Comparison of ENCODE assay signal across 10 cellular contexts in the genomic region with DNA sequence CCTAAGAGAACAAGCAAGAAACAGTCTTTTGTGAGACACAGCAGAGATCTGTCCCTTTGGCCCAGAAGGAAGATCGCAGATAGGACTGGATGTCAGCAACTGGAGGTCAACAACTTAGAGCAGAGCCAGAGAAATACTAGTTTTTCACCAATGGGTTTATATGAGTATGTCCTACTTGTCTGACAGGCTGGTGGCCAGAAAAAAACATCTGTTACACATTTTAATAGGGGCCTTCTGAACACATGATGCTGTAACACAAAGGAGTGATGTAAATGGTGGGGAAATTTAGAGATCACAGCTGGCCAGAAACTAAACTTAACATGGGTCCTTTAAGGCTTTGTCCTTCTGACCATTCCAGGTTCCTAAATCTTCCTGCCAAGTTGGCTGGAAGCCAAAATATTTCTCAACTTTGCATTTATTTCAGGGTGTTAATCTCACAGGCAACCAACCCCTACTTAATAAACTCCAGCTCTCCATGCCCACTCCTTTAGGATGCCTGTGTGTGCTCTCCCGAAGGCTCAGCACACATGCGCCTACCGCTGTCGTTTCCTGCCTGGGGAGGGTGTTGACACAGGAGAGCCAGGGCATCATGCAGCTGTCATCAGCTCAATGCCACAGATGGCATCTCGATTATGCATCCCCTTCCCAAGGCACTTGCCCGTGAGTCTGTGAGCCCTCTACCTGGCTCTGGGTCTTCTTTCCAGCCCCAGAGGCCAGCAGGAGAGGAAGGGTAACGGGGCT.
DNase-seq lines count a peak whose midpoint lies in the region; ATAC-seq and TF ChIP-seq lines count a peak whose summit lies in the region.
"Had no signal": no experiment of that assay in that cellular context is flagged by ENCODE, and none has a peak within 500 bp of the region (broad histone marks: within the 10 kb centered on the region; RNA-seq: fewer than 3 reads in every experiment).

No MANE protein-coding gene starts in this region.

- H4K20me1 ChIP-seq in fibroblast of lung (ENCODE audit: control insufficient read depth, extremely low read depth, insufficient read depth, low read length) = no peaks in the 10 kb centered on the region
- no peaks in the 10 kb centered on the region for H4K20me1 ChIP-seq in neural progenitor cell (ENCODE audit: low read depth)

- intact Hi-C loops in dorsolateral prefrontal cortex (cut with DNase I) = no loop called here

- H3K4me3 ChIP-seq in BE2C (ENCODE audit: low read depth, low read length) (no peak overlapping the region), fibroblast of lung (replicated peaks in 1 of 4; ENCODE audit: control extremely low read depth in 1 of 4, insufficient read depth in 1 of 4, low read depth in 3 of 4, low read length in 4 of 4) (no peak overlapping the region), neural progenitor cell (no peak overlapping the region), dorsolateral prefrontal cortex (no peak overlapping the region)

- H3K9me3 ChIP-seq in BE2C (no peaks in the 10 kb centered on the region), fibroblast of lung (ENCODE audit: control insufficient read depth, insufficient read depth, low read depth, low read length) (no peaks in the 10 kb centered on the region), neural progenitor cell (ENCODE audit: low read depth) (no peaks in the 10 kb centered on the region)

- H3K4me1 ChIP-seq in BE2C = peaks cover 3% of the 10 kb centered on the region; the same call in 1 of the 2 replicates
- peaks cover 5% of the 10 kb centered on the region for H3K4me1 ChIP-seq in fibroblast of lung (ENCODE audit: control insufficient read depth, extremely low read depth, insufficient read depth, low read length)
- peaks cover 20% of the 10 kb centered on the region for H3K4me1 ChIP-seq in neural progenitor cell

- peaks cover 14% of the 10 kb centered on the region for H3F3A ChIP-seq in neural progenitor cell (ENCODE audit: low read depth)

- H3K27ac ChIP-seq in fibroblast of lung (ENCODE audit: insufficient read depth, low read length) (no peak overlapping the region), neural progenitor cell (no peak overlapping the region), dorsolateral prefrontal cortex (no peak overlapping the region)

- H3K27me3 ChIP-seq in BE2C (no peaks in the 10 kb centered on the region), fibroblast of lung (ENCODE audit: control insufficient read depth, insufficient read depth, low read length) (no peaks in the 10 kb centered on the region), neural progenitor cell (no peaks in the 10 kb centered on the region), dorsolateral prefrontal cortex (peaks cover 0 to 28% (median 0%) of the 10 kb centered on the region in 45 donors)

- peaks cover 3% of the 10 kb centered on the region for H3K27me3 Mint-ChIP-seq in neural progenitor cell (ENCODE audit: insufficient read depth, low read depth)
- H3K27me3 Mint-ChIP-seq: central memory CD8-positive, alpha-beta T cell; IgD-negative memory B cell had no signal

- DNase-seq in BE2C (peak; percentile 8), NCI-H510A (lab: John Stamatoyannopoulos, UW) (peak; percentile 28), fibroblast of lung (ENCODE audit: low read depth in 2 of 2) (peak; percentile 53 to 95), neural progenitor cell (ENCODE audit: low spot score) (no peak), dorsolateral prefrontal cortex (no peak), SKM-1 treated with dmso at 0.1 percent for 144 hours (lab: John Stamatoyannopoulos, UW; ENCODE audit: unreplicated experiment) (no peak)
- DNase-seq in stimulated activated naive CD4-positive, alpha-beta T cell (lab: John Stamatoyannopoulos, UW) = no peak

- TF ChIP-seq CTCF in BE2C (IDR thresholded peaks at IDR 0.05; ENCODE audit: low read depth, low read length) = no peak
- no peak for TF ChIP-seq CTCF in fibroblast of lung (conservative IDR thresholded peaks at IDR 0.05 in 1 of 2, IDR thresholded peaks at IDR 0.05 in 1 of 2; ENCODE audit: low read depth in 1 of 2, low read length in 2 of 2)
- no peak for TF ChIP-seq CTCF in neural progenitor cell (IDR thresholded peaks at IDR 0.05)
- TF ChIP-seq CTCF in dorsolateral prefrontal cortex (IDR thresholded peaks at IDR 0.05 in 54 of 56, conservative IDR thresholded peaks at IDR 0.05 in 2 of 56; ENCODE audit: low read depth in 1 of 56, partially characterized antibody in 56 of 56) = no peak

- no peak for ATAC-seq in GM21423 (IDR thresholded peaks at IDR 0.05; ENCODE audit: unreplicated experiment)

- H3K36me3 ChIP-seq in BE2C (no peaks in the 10 kb centered on the region), fibroblast of lung (ENCODE audit: control insufficient read depth, insufficient read depth, low read length) (no peaks in the 10 kb centered on the region), neural progenitor cell (no peaks in the 10 kb centered on the region)

- no peaks in the 10 kb centered on the region for H3K36me3 Mint-ChIP-seq in neural progenitor cell

- H3K4me3 Mint-ChIP-seq in neural progenitor cell = no peak overlapping the region
- H3K4me3 Mint-ChIP-seq: central memory CD8-positive, alpha-beta T cell; IgD-negative memory B cell had no signal

- H3K79me2 ChIP-seq in fibroblast of lung (ENCODE audit: control insufficient read depth, insufficient read depth, low read length) (no peaks in the 10 kb centered on the region), neural progenitor cell (ENCODE audit: low read depth) (no peaks in the 10 kb centered on the region)

- H3K27ac Mint-ChIP-seq in neural progenitor cell = no peak overlapping the region
- H3K27ac Mint-ChIP-seq: IgD-negative memory B cell had no signal

- H2AFZ ChIP-seq in fibroblast of lung (ENCODE audit: low read length) = no peak overlapping the region
- H2AFZ ChIP-seq in neural progenitor cell (replicated peaks) = peak overlapping the region; percentile 63

- H3K9me3 Mint-ChIP-seq in neural progenitor cell = no peaks in the 10 kb centered on the region

- H3K4me2 ChIP-seq in fibroblast of lung (ENCODE audit: extremely low read depth, insufficient read depth, low read length) (no peak overlapping the region), neural progenitor cell (peak overlapping the region; percentile 42)

- peaks cover 19% of the 10 kb centered on the region for H3K4me1 Mint-ChIP-seq in neural progenitor cell
- H3K4me1 Mint-ChIP-seq: central memory CD8-positive, alpha-beta T cell; IgD-negative memory B cell had no signal

- H3K9ac ChIP-seq in fibroblast of lung (ENCODE audit: insufficient read depth, low read length) (no peak overlapping the region), neural progenitor cell (no peak overlapping the region)

Comparison
In these comparisons a context has a peak if more than half of its experiments do, and no peak if none do; other contexts are left out.
1. DNase-seq: peak in BE2C (single experiment), NCI-H510A (single experiment) and fibroblast of lung (2 of 2); none in neural progenitor cell (single experiment), dorsolateral prefrontal cortex (0 of 10), stimulated activated naive CD4-positive, alpha-beta T cell (0 of 6) and SKM-1 treated with dmso at 0.1 percent for 144 hours (single experiment).